ENCODE assay signal across 13 cellular contexts in the genomic region with DNA sequence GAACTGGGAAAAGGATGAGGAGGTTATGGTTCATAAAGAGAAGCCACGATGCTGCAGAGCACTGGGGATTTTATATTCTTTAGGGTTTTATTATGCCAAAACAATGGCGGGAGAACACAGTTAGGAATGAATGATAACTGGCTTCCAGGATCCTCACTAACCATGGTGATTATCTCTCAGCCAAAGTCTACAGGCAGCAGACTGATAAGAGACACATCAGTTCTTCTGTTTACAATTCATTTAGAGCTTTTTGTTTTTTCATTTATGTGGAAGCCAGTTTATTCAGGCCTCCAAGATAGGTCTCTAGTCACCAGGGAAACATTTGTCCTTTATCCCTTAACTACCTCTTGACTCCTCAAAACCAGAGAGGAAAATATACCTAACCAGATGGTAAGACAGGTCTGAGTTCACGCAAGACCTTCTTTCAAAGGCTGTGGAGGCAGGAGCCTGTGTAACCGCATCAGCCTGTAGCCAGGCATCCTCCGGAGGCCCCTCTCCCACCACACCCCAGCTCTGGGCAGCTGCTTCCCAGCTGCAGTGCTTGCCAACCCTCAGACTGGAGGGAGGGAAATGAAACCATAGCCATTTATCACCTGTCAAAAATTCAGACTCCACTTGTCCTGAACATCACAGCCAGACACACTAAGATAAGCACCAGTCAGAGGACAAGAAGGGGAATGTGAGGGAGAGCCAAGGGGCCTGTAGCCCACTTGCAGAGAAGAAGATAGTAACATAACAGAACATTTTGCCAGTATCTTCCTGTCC. TPM values are rescaled to one million over a fixed set of nuclear protein-coding genes. Genes with fewer than 3 reads are reported as not detected.
DNase-seq lines count a peak whose midpoint lies in the region; ATAC-seq and TF ChIP-seq lines count a peak whose summit lies in the region.
"Had no signal": no experiment of that assay in that cellular context is flagged by ENCODE, and none has a peak within 500 bp of the region (broad histone marks: within the 10 kb centered on the region; RNA-seq: fewer than 3 reads in every experiment).

No MANE protein-coding gene starts in this region.

- no peak overlapping the region for H3K4me2 ChIP-seq in fibroblast of lung (ENCODE audit: extremely low read depth, insufficient read depth, low read length)

- H3K36me3 ChIP-seq in fibroblast of lung (ENCODE audit: control insufficient read depth, insufficient read depth, low read length), result no peaks in the 10 kb centered on the region
- H3K36me3 ChIP-seq: colonic mucosa had no signal

- H3K27me3 ChIP-seq in fibroblast of lung (ENCODE audit: control insufficient read depth, insufficient read depth, low read length), result peaks cover 2% of the 10 kb centered on the region
- H3K27me3 ChIP-seq: colonic mucosa had no signal

- H4K20me1 ChIP-seq in fibroblast of lung (ENCODE audit: control insufficient read depth, extremely low read depth, insufficient read depth, low read length), result no peaks in the 10 kb centered on the region

- no peaks in the 10 kb centered on the region for H3K79me2 ChIP-seq in fibroblast of lung (ENCODE audit: control insufficient read depth, insufficient read depth, low read length)

- H2AFZ ChIP-seq in fibroblast of lung (ENCODE audit: low read length), result no peak overlapping the region

- no peaks in the 10 kb centered on the region for H3K4me1 ChIP-seq in fibroblast of lung (ENCODE audit: control insufficient read depth, extremely low read depth, insufficient read depth, low read length)
- H3K4me1 ChIP-seq: colonic mucosa had no signal

- H3K9me3 ChIP-seq in fibroblast of lung (ENCODE audit: control insufficient read depth, insufficient read depth, low read depth, low read length), result no peaks in the 10 kb centered on the region
- H3K9me3 ChIP-seq: colonic mucosa had no signal

- TF ChIP-seq CTCF in fibroblast of lung (conservative IDR thresholded peaks at IDR 0.05 in 1 of 2, IDR thresholded peaks at IDR 0.05 in 1 of 2; ENCODE audit: low read depth in 1 of 2, low read length in 2 of 2), result no peak

- no peak overlapping the region for H3K9ac ChIP-seq in fibroblast of lung (ENCODE audit: insufficient read depth, low read length)

- DNase-seq in NCI-H146 (lab: John Stamatoyannopoulos, UW), result peak; percentile 24
- DNase-seq in NCI-H146 treated with DMSO at 0.1 percent for 48 hours (lab: John Stamatoyannopoulos, UW; ENCODE audit: unreplicated experiment), result no peak
- DNase-seq in OCI-M1 (lab: John Stamatoyannopoulos, UW), result peak; percentile 89
- peak; percentile 1 to 60 for DNase-seq in fibroblast of lung (ENCODE audit: low read depth in 2 of 2)
- DNase-seq in skeletal muscle cell (ENCODE audit: low read depth), result peak; percentile 4
- no peak for DNase-seq in NCI-H2029 treated with DMSO at 0.1 percent for 48 hours (lab: John Stamatoyannopoulos, UW)
- DNase-seq in activated CD4-positive, alpha-beta T cell treated with anti-CD3 and anti-CD28 coated beads for 48 hours, result no peak
- DNase-seq: activated CD8-positive, alpha-beta memory T cell treated with anti-CD3 and anti-CD28 coated beads, Interleukin-2, amount 50 U/mL, for 48 hours; activated naive CD8-positive, alpha-beta T cell treated with anti-CD3 and anti-CD28 coated beads, Interleukin-2, amount 10 ng/mL, durations not matched to agents 7 days and 5 days; colonic mucosa; NCI-H2171 had no signal

- H3K27ac ChIP-seq in fibroblast of lung (ENCODE audit: insufficient read depth, low read length), result no peak overlapping the region
- H3K27ac ChIP-seq: colonic mucosa had no signal

- no peak for ATAC-seq in HG02981 (IDR thresholded peaks at IDR 0.05; ENCODE audit: unreplicated experiment)

- no peak overlapping the region for H3K4me3 ChIP-seq in fibroblast of lung (replicated peaks in 1 of 4; ENCODE audit: control extremely low read depth in 1 of 4, insufficient read depth in 1 of 4, low read depth in 3 of 4, low read length in 4 of 4)
- no peak overlapping the region for H3K4me3 ChIP-seq in skeletal muscle cell (ENCODE audit: low read depth, low read length)
- H3K4me3 ChIP-seq: colonic mucosa had no signal

RNA-seq across cellular contexts. Expression of a gene that starts 57.2 kb away (rescaled TPM):
- 0.17 TPM in 1 of 2 replicates, not detected in the other for total RNA-seq in fibroblast of lung
- not detected in 2 replicates for polyA plus RNA-seq in fibroblast of lung
- polyA plus RNA-seq in fibroblast of lung (2012), result not detected in 2 replicates
- not detected in 2 replicates for polyA minus RNA-seq in fibroblast of lung (ENCODE audit: low replicate concordance)
- total RNA-seq: activated naive CD8-positive, alpha-beta T cell treated with anti-CD3 and anti-CD28 coated beads, Interleukin-2, amount 10 ng/mL, durations not matched to agents 7 days and 5 days had no signal
- polyA plus RNA-seq: IgD-negative memory B cell had no signal

Comparison
In these comparisons a context has a peak if more than half of its experiments do, and no peak if none do; other contexts are left out.
1. DNase-seq: peak in NCI-H146 (single experiment), OCI-M1 (single experiment), fibroblast of lung (2 of 2) and skeletal muscle cell (single experiment); none in NCI-H146 treated with DMSO at 0.1 percent for 48 hours (single experiment), NCI-H2029 treated with DMSO at 0.1 percent for 48 hours (single experiment) and activated CD4-positive, alpha-beta T cell treated with anti-CD3 and anti-CD28 coated beads for 48 hours (single experiment).